1 cellular context compared by ENCODE assay signal in the genomic region with DNA sequence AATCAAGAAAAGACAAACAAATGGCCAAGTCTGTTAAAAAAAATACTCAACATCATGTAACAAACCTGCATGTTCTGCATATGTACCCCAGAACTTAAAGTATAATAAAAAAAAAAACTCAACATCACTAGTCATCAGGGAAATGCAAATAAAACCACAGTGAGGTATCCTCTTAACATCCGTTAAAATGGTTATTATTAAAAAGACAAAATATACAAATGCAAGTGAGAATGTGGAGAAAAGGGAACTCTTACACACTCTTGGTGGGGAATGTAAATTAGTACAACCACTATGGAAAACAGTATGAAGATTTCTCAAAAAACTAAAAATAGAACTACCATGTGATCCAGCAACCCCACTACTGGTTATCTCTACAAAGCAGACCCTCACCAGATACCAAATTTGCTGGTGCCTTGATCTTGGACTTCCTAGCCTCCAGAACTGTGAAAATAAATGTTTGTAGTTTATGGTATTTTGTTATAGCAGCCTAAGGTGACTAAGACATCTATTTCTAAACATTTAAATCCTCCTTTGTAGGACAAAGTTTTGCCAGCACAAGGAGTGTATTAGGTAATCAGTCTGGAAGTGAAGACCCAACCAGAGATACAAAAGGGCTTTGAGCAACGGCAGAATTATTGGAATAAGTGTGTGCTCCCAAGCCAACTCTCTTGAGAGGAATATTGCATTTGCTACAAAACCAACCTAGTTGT.
TF ChIP-seq lines count a peak whose summit lies in the region.

No MANE protein-coding gene starts in this region.

TF ChIP-seq in K562, 482 proteins besides CTCF, POLR2A, EP300 and RAD21:
- TF ChIP-seq, protein P1, sequence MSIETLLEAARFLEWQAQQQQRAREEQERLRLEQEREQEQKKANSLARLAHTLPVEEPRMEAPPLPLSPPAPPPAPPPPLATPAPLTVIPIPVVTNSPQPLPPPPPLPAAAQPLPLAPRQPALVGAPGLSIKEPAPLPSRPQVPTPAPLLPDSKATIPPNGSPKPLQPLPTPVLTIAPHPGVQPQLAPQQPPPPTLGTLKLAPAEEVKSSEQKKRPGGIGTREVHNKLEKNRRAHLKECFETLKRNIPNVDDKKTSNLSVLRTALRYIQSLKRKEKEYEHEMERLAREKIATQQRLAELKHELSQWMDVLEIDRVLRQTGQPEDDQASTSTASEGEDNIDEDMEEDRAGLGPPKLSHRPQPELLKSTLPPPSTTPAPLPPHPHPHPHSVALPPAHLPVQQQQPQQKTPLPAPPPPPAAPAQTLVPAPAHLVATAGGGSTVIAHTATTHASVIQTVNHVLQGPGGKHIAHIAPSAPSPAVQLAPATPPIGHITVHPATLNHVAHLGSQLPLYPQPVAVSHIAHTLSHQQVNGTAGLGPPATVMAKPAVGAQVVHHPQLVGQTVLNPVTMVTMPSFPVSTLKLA (conservative IDR thresholded peaks at IDR 0.05) = no peak
- TF ChIP-seq, protein P2, sequence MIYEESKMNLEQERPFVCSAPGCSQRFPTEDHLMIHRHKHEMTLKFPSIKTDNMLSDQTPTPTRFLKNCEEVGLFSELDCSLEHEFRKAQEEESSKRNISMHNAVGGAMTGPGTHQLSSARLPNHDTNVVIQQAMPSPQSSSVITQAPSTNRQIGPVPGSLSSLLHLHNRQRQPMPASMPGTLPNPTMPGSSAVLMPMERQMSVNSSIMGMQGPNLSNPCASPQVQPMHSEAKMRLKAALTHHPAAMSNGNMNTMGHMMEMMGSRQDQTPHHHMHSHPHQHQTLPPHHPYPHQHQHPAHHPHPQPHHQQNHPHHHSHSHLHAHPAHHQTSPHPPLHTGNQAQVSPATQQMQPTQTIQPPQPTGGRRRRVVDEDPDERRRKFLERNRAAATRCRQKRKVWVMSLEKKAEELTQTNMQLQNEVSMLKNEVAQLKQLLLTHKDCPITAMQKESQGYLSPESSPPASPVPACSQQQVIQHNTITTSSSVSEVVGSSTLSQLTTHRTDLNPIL (CRISPR knock-in tag; IDR thresholded peaks at IDR 0.05) = no peak
- no peak for TF ChIP-seq ESRRB (CRISPR knock-in tag; IDR thresholded peaks at IDR 0.05; ENCODE audit: borderline replicate concordance)
- TF ChIP-seq TAL1 (IDR thresholded peaks at IDR 0.05) = peak; percentile 35; the same call in 1 of the 2 replicates
- TF ChIP-seq MEF2A (IDR thresholded peaks at IDR 0.05; ENCODE audit: control insufficient read depth, low read depth, low read length) = peak; percentile 77
- TF ChIP-seq RCOR1 (IDR thresholded peaks at IDR 0.05; ENCODE audit: borderline replicate concordance in 1 of 2, low read depth in 2 of 2, low read length in 2 of 2) = no peak
- no peak for TF ChIP-seq TBL1XR1 (IDR thresholded peaks at IDR 0.05; ENCODE audit: low read length in 2 of 2)
- TF ChIP-seq NFIC (IDR thresholded peaks at IDR 0.05) = no peak
- TF ChIP-seq, protein P3, sequence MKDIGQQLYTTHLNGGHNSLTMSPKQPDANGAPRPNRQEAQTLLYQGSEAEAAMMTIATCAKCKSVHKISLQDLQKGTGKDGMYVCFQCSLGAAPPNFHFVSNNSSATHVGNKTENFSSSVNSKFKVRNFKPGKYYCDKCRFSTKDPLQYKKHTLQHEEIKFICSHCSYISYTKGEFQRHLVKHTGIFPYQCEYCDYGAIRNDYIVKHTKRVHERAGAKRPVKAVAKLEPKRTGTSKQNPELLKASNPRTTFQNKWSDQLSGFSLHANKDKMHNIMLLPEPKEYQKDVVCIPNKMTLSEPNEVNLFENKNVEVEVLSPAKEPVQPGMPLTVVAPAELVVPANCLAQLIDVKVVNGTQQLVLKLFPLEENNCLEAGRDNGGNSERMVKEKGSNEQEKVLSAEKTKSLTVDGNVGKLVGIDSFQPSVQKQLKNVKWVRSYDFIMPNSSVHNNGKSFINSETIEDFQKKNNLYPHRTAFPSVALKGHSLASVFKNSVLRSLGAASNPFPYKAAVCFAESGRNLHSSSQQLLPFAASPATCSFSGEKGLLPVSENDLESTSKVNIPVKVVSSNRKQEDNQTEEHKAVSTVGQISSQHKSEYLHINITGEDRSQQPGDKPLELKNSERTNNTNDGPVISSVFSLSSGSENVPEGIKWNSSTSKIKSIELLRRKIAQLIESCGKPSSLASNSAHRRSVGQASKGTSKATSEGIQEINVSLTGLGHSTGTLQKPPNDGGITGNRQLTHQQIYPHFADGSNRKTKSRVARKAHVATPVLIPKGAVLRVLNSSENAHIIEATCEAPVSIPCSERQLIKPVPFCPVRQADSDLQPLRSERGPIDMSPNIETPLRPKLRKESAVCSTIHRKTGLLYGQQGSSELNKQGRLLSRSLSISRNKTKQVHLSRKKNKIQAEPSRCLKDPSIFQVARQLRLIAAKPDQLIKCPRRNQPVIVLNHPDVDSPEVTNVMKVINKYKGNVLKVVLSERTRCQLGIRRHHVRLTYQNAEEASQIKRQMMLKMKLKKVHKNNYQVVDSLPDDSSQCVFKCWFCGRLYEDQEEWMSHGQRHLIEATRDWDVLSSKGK (CRISPR knock-in tag; IDR thresholded peaks at IDR 0.05) = no peak
- TF ChIP-seq FOXK1 (CRISPR knock-in tag; IDR thresholded peaks at IDR 0.05; ENCODE audit: borderline replicate concordance) = no peak
- peak; percentile 97 for TF ChIP-seq ZNF12 (CRISPR knock-in tag; IDR thresholded peaks at IDR 0.05)
- no peak for TF ChIP-seq RBM14 (IDR thresholded peaks at IDR 0.05; ENCODE audit: borderline replicate concordance, insufficient read depth, low read depth, low read length)
- no peak for TF ChIP-seq CC2D1A (IDR thresholded peaks at IDR 0.05)
- TF ChIP-seq KLF13 (tag; IDR thresholded peaks at IDR 0.05; ENCODE audit: borderline replicate concordance, low read depth) = no peak
- TF ChIP-seq TCF3 (CRISPR knock-in tag; IDR thresholded peaks at IDR 0.05) = peak; percentile 58
- peak; percentile 55; the same call in 1 of the 2 replicates for TF ChIP-seq CBFA2T3 (IDR thresholded peaks at IDR 0.05)
- TF ChIP-seq MAZ (CRISPR knock-in tag; conservative IDR thresholded peaks at IDR 0.05 in 1 of 2, IDR thresholded peaks at IDR 0.05 in 1 of 2) = no peak
- TF ChIP-seq ZBTB7A (IDR thresholded peaks at IDR 0.05; ENCODE audit: borderline replicate concordance, control insufficient read depth, low read depth, low read length) = no peak
- TF ChIP-seq PHF21A (IDR thresholded peaks at IDR 0.05; ENCODE audit: borderline replicate concordance, low read depth) = no peak
- no peak for TF ChIP-seq ASH1L (IDR thresholded peaks at IDR 0.05; ENCODE audit: borderline replicate concordance, low read depth, partially characterized antibody)
- no peak for TF ChIP-seq ZNF445 (CRISPR knock-in tag; IDR thresholded peaks at IDR 0.05; ENCODE audit: low read depth)
- TF ChIP-seq HIVEP1 (CRISPR knock-in tag; IDR thresholded peaks at IDR 0.05) = no peak
- TF ChIP-seq DPF2 (IDR thresholded peaks at IDR 0.05) = 0 out of 2 replicates have a peak, but pooled peaks have one; percentile 27
- TF ChIP-seq MEF2D (tag; conservative IDR thresholded peaks at IDR 0.05; ENCODE audit: low read depth) = peak; percentile 57; the same call in 1 of the 2 replicates
- TF ChIP-seq ZNF282 (CRISPR knock-in tag; IDR thresholded peaks at IDR 0.05) = no peak
- TF ChIP-seq CBFA2T2 (conservative IDR thresholded peaks at IDR 0.05) = peak; percentile 31
- TF ChIP-seq ARID1B (IDR thresholded peaks at IDR 0.05) = peak; percentile 65
